ENCODE assay signal across 18 cellular contexts in the genomic region with DNA sequence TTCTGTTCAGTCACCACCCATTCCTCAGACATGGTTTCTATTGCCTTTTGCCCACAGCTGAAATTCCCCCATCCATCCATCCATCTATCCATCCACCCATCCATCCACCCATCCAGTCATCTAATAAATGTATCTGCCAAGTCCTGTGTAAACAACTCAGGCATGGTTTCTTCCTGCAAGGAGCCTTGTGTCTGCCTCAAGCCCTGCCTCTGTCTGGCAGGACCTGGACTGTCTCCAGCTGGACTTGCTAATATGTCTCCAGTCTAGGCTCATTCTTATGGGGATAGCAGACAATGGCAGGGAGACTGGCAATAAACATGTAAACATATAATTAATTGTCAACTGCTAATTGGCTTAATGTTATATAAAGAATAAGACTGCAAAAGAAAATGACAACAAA.
DNase-seq lines count a peak whose midpoint lies in the region; ATAC-seq, FAIRE-seq and TF ChIP-seq lines count a peak whose summit lies in the region.
"Had no signal": no experiment of that assay in that cellular context is flagged by ENCODE, and none has a peak within 500 bp of the region (broad histone marks: within the 10 kb centered on the region; RNA-seq: fewer than 3 reads in every experiment).

No MANE protein-coding gene starts in this region.

- H3K4me2 ChIP-seq in A549: peak overlapping the region; percentile 27
- H3K4me2 ChIP-seq: KMS-11 had no signal

- peak; percentile 46 for FAIRE-seq in A549 (lab: Jason Lieb, UNC)
- FAIRE-seq: H54 had no signal

- TF ChIP-seq CTCF in A549 (IDR thresholded peaks at IDR 0.05) (no peak), cardiac fibroblast (IDR thresholded peaks at IDR 0.05; ENCODE audit: low read depth, low read length) (no peak)

- no peak for TF ChIP-seq POLR2A in A549 (IDR thresholded peaks at IDR 0.05; ENCODE audit: low read length)

- peaks cover 64% of the 10 kb centered on the region for H3K4me1 ChIP-seq in A549

- CTCF ChIA-PET in A549 (lab: Yijun Ruan, JAX): interaction anchor here (1.5 to 1.6 kb wide), 2 partner anchors 15 to 24 kb away, joined by 3 to 4 read pairs; no protein-coding TSS in a partner anchor

- H3K27ac ChIP-seq in A549: peak overlapping the region; percentile 30 to 69; a peak in 5 of 6 replicates
- H3K27ac ChIP-seq: KMS-11, SK-N-MC had no signal

- POLR2A ChIA-PET in A549 (lab: Yijun Ruan, JAX): no interaction called here

- DNase-seq in A549 (ENCODE audit: low read depth in 1 of 2, low spot score in 1 of 2) (peak in 1 of 2 experiments; percentile 66), HT-29 (ENCODE audit: low spot score) (peak; percentile 48), cardiac fibroblast (ENCODE audit: low read depth in 2 of 2) (peak; percentile 28 to 57), left lobe of liver (ENCODE audit: low spot score) (peak; percentile 26), OCI-M1 (lab: John Stamatoyannopoulos, UW) (no peak)
- DNase-seq in stimulated activated CD4-positive, alpha-beta T cell treated with anti-CD3 and anti-CD28 coated beads, Interleukin-2, amount 100 ng/mL, for 48 hours: no peak
- DNase-seq: AML-193; Calu3; CD4-positive, CD25-positive, alpha-beta regulatory T cell; DND-41; NCI-H1436; NCI-H345 had no signal

- no peak for TF ChIP-seq EP300 in A549 (IDR thresholded peaks at IDR 0.05)

- no peak for TF ChIP-seq RAD21 in A549 (conservative IDR thresholded peaks at IDR 0.05 in 1 of 2, IDR thresholded peaks at IDR 0.05 in 1 of 2)

- ATAC-seq in A549: peak in 1 of 2 experiments; percentile 6; a peak in 1 of 6 replicates
- ATAC-seq in left lobe of liver: no peak
- no peak for ATAC-seq in GM19328 (IDR thresholded peaks at IDR 0.05; ENCODE audit: unreplicated experiment)
- ATAC-seq in HG03196 (IDR thresholded peaks at IDR 0.05; ENCODE audit: unreplicated experiment): no peak
- ATAC-seq: Right ventricle myocardium inferior had no signal

- H3K4me3 ChIP-seq in A549: no peak overlapping the region
- H3K4me3 ChIP-seq in cardiac fibroblast (replicated peaks in 1 of 2; ENCODE audit: low read depth in 2 of 2, low read length in 2 of 2): no peak overlapping the region
- H3K4me3 ChIP-seq: SK-N-MC had no signal

- no peaks in the 10 kb centered on the region for H3K9me3 ChIP-seq in A549

TF ChIP-seq in A549, 52 proteins besides CTCF, POLR2A, EP300 and RAD21:
- TF ChIP-seq GATA3 (IDR thresholded peaks at IDR 0.05; ENCODE audit: borderline replicate concordance): peak; percentile 46; the same call in 1 of the 2 replicates
- no peak for TF ChIP-seq CBX8 (IDR thresholded peaks at IDR 0.05)

Comparison
In these comparisons a context has a peak if more than half of its experiments do, and no peak if none do; other contexts are left out.
1. DNase-seq: peak in HT-29 (single experiment), cardiac fibroblast (2 of 2) and left lobe of liver (single experiment); none in stimulated activated CD4-positive, alpha-beta T cell treated with anti-CD3 and anti-CD28 coated beads, Interleukin-2, amount 100 ng/mL, for 48 hours (0 of 2) and OCI-M1 (single experiment).